In genomic region chr4:188819243-188819642, GRCh38 we compare ENCODE assay signal across 14 cellular contexts.
DNase-seq lines count a peak whose midpoint lies in the region; ATAC-seq and TF ChIP-seq lines count a peak whose summit lies in the region.
"Had no signal": no experiment of that assay in that cellular context is flagged by ENCODE, and none has a peak within 500 bp of the region (broad histone marks: within the 10 kb centered on the region; RNA-seq: fewer than 3 reads in every experiment).

No MANE protein-coding gene starts in this region.

- no peak overlapping the region for H3K27ac Mint-ChIP-seq in HFFc6
- H3K27ac Mint-ChIP-seq: B cell; CD4-positive, alpha-beta T cell; IgD-negative memory B cell had no signal

- H3K4me1 Mint-ChIP-seq in HFFc6 (ENCODE audit: low read depth) = peaks cover 14% of the 10 kb centered on the region; the same call in 1 of the 2 replicates
- H3K4me1 Mint-ChIP-seq: B cell, IgD-negative memory B cell had no signal

- H3K4me3 ChIP-seq in AG10803 (ENCODE audit: low read length) = no peak overlapping the region

- TF ChIP-seq POLR2A in GM18505 (IDR thresholded peaks at IDR 0.05; ENCODE audit: borderline replicate concordance, extremely low read depth, insufficient read depth, insufficient read length) = no peak

- ATAC-seq in GM19395 (IDR thresholded peaks at IDR 0.05; ENCODE audit: unreplicated experiment) (no peak), GM18505 (IDR thresholded peaks at IDR 0.05; ENCODE audit: unreplicated experiment) (no peak)

- peaks cover 3% of the 10 kb centered on the region for H3K36me3 Mint-ChIP-seq in HFFc6 (ENCODE audit: low read depth)
- H3K36me3 Mint-ChIP-seq: IgD-negative memory B cell had no signal

- peaks cover 2% of the 10 kb centered on the region; the same call in 1 of the 2 replicates for H3K27me3 Mint-ChIP-seq in HFFc6 (ENCODE audit: insufficient read depth)
- H3K27me3 Mint-ChIP-seq: B cell; CD4-positive, alpha-beta T cell; IgD-negative memory B cell had no signal

- TF ChIP-seq CTCF in AG10803 (conservative IDR thresholded peaks at IDR 0.05; ENCODE audit: low read length) = no peak
- TF ChIP-seq CTCF in HFFc6 (IDR thresholded peaks at IDR 0.05) = no peak

- no peak overlapping the region for H3K4me3 Mint-ChIP-seq in HFFc6
- H3K4me3 Mint-ChIP-seq: B cell; CD4-positive, alpha-beta T cell; IgD-negative memory B cell had no signal

- H3K9me3 Mint-ChIP-seq in HFFc6 = peaks cover 1% of the 10 kb centered on the region

- DNase-seq in AG10803 (ENCODE audit: low read depth) (peak; percentile 6), HFFc6 (peak; percentile 24), astrocyte of the hippocampus (ENCODE audit: low read depth, low spot score) (peak; percentile 23), kidney tubule cell (ENCODE audit: low spot score) (peak; percentile 43), activated gamma-delta T cell (lab: John Stamatoyannopoulos, UW) (no peak)
- DNase-seq: 8988T; C1 segment of cervical spinal cord; CD4-positive, alpha-beta T cell; DMS79; HCEC 1CT had no signal
